1 cellular context compared by ENCODE assay signal in genomic region chr2:131682122-131682944, GRCh38.
TF ChIP-seq lines count a peak whose summit lies in the region.

No MANE protein-coding gene starts in this region.

TF ChIP-seq in HCT116, 20 proteins besides CTCF, POLR2A, EP300 and RAD21 (continued from another document):
- TF ChIP-seq SP1 (IDR thresholded peaks at IDR 0.05; ENCODE audit: low read depth), result peak; percentile 33; the same call in 1 of the 2 replicates
- peak; percentile 15 for TF ChIP-seq YY1 (IDR thresholded peaks at IDR 0.05; ENCODE audit: extremely low read depth, insufficient replicate concordance, low read depth, low read length)
- TF ChIP-seq EGR1 (IDR thresholded peaks at IDR 0.05; ENCODE audit: low read depth), result peak; percentile 66; the same call in 1 of the 2 replicates
- TF ChIP-seq ZFX (IDR thresholded peaks at IDR 0.05), result peak; percentile 44
- TF ChIP-seq EZH2phosphoT487 (IDR thresholded peaks at IDR 0.05; ENCODE audit: borderline replicate concordance), result no peak
- no peak for TF ChIP-seq ELF1 (IDR thresholded peaks at IDR 0.05; ENCODE audit: borderline replicate concordance, low read depth)
- TF ChIP-seq CBX3 (IDR thresholded peaks at IDR 0.05; ENCODE audit: low read depth), result peak; percentile 78; the same call in 1 of the 2 replicates
- peak; percentile 93 for TF ChIP-seq MAX (IDR thresholded peaks at IDR 0.05)
- TF ChIP-seq CEBPB (IDR thresholded peaks at IDR 0.05; ENCODE audit: low read depth), result no peak
- TF ChIP-seq EZH2 (IDR thresholded peaks at IDR 0.05), result no peak
